29 cellular contexts compared by ENCODE assay signal in the genomic region with DNA sequence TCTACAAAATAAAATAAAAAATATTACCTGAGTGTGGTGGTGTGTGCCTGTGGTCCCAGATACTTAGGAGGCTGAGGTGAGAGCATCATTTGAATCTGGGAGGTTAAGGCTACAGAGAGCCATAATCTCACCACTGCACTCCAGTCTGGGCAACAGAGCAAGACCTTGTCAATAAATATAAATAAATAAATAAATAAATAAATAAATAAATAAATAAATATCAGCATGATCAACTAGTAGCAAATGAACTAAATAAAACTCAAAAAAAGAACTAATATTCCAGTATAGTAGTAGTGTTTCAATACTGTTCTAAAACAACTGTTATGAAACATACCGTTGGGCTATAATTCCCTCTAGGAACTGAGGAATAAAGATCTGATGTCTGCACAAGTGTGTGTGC.
"Had no signal": no experiment of that assay in that cellular context is flagged by ENCODE, and none has a peak within 500 bp of the region (broad histone marks: within the 10 kb centered on the region; RNA-seq: fewer than 3 reads in every experiment).

No MANE protein-coding gene starts in this region.

- H3K27ac ChIP-seq: colonic mucosa, coronary artery, dorsolateral prefrontal cortex, epithelial cell of prostate, esophagus muscularis mucosa, esophagus squamous epithelium, foreskin keratinocyte, gastrocnemius medialis, gastroesophageal sphincter, heart left ventricle, heart right ventricle, hepatocyte had no signal

- H3K4me1 ChIP-seq: colonic mucosa, esophagus muscularis mucosa, esophagus squamous epithelium, foreskin keratinocyte, gastrocnemius medialis, gastroesophageal sphincter, heart left ventricle, heart right ventricle had no signal

- H3K4me3 ChIP-seq: colonic mucosa, coronary artery, dorsolateral prefrontal cortex, esophagus muscularis mucosa, esophagus squamous epithelium, gastrocnemius medialis, gastroesophageal sphincter, heart left ventricle, heart right ventricle, hepatocyte had no signal

- H3K36me3 ChIP-seq: colonic mucosa, esophagus muscularis mucosa, esophagus squamous epithelium, gastrocnemius medialis, gastroesophageal sphincter, heart left ventricle, heart right ventricle had no signal

- ATAC-seq: effector memory CD8-positive, alpha-beta T cell; esophagus mucosa; foreskin keratinocyte; gastrocnemius medialis; gastroesophageal sphincter; heart left ventricle; heart right ventricle had no signal

- FAIRE-seq: colon, endometrium, endothelial cell of umbilical vein, frontal cortex had no signal

- H3K4me2 ChIP-seq: hepatocyte had no signal

- H3K9me3 ChIP-seq: colonic mucosa, esophagus muscularis mucosa, esophagus squamous epithelium, gastrocnemius medialis, gastroesophageal sphincter had no signal

- DNase-seq: colonic mucosa; cortex of kidney; dermis blood vessel endothelial cell; dorsolateral prefrontal cortex; effector CD4-positive, alpha-beta T cell; effector CD8-positive, alpha-beta T cell; effector memory CD4-positive, alpha-beta T cell; effector memory CD8-positive, alpha-beta T cell; endodermal cell; erythroblast; esophagus squamous epithelium; foreskin fibroblast; foreskin keratinocyte; foreskin melanocyte; gastrocnemius medialis; glutamatergic neuron; head of caudate nucleus; heart left ventricle; heart right ventricle had no signal
